In genomic region chr10:29377333-29377961, GRCh38 we compare ENCODE assay signal across 9 cellular contexts.
DNase-seq lines count a peak whose midpoint lies in the region; ATAC-seq, FAIRE-seq and TF ChIP-seq lines count a peak whose summit lies in the region.
"Had no signal": no experiment of that assay in that cellular context is flagged by ENCODE, and none has a peak within 500 bp of the region (broad histone marks: within the 10 kb centered on the region; RNA-seq: fewer than 3 reads in every experiment).

No MANE protein-coding gene starts in this region.

- H3K4ac ChIP-seq in mesenchymal stem cell (ENCODE audit: low read depth in 1 of 2, low read length in 2 of 2): no peak overlapping the region

- H3K4me3 ChIP-seq in Loucy (ENCODE audit: low read length, poor library complexity, severe bottlenecking) (no peak overlapping the region), breast epithelium (no peak overlapping the region), mesenchymal stem cell (ENCODE audit: insufficient read depth in 1 of 2, low read depth in 1 of 2, low read length in 2 of 2) (no peak overlapping the region)
- H3K4me3 ChIP-seq: skin epidermis had no signal

- H3K4me1 ChIP-seq in Loucy (ENCODE audit: insufficient read depth, low read length, poor library complexity, severe bottlenecking): peaks cover 3% of the 10 kb centered on the region
- H3K4me1 ChIP-seq in breast epithelium: no peaks in the 10 kb centered on the region
- peaks cover 8% of the 10 kb centered on the region for H3K4me1 ChIP-seq in mesenchymal stem cell (ENCODE audit: control insufficient read depth, insufficient read depth, low read depth, low read length)

- no peak overlapping the region for H3K14ac ChIP-seq in mesenchymal stem cell (ENCODE audit: low read length in 2 of 2)

- no peak for FAIRE-seq in GM12892 (lab: Jason Lieb, UNC)

- no peak overlapping the region for H4K8ac ChIP-seq in mesenchymal stem cell (ENCODE audit: low read length)

- H3K4me2 ChIP-seq in Loucy (ENCODE audit: low read depth, low read length, poor library complexity, severe bottlenecking) (no peak overlapping the region), mesenchymal stem cell (ENCODE audit: low read length, poor library complexity, severe bottlenecking) (no peak overlapping the region)

- no peak overlapping the region for H2BK5ac ChIP-seq in mesenchymal stem cell (ENCODE audit: low read depth, low read length, poor library complexity, severe bottlenecking)

- WGBS in mesenchymal stem cell: 64% methylated on average over 6 of the region's 10 CpGs

- H3K27ac ChIP-seq in breast epithelium (no peak overlapping the region), mesenchymal stem cell (ENCODE audit: low read length, poor library complexity, severe bottlenecking) (no peak overlapping the region)
- H3K27ac ChIP-seq: skin epidermis had no signal

- peak; percentile 11 for DNase-seq in NCI-H2227 (lab: John Stamatoyannopoulos, UW; ENCODE audit: unreplicated experiment)
- no peak for DNase-seq in NCI-H2227 treated with DMSO at 0.1 percent for 48 hours (lab: John Stamatoyannopoulos, UW)
- no peak for DNase-seq in breast epithelium (ENCODE audit: low spot score in 2 of 2)
- peak; percentile 33 for DNase-seq in mesenchymal stem cell
- no peak for DNase-seq in GM12892 (ENCODE audit: insufficient read length)
- no peak for DNase-seq in putamen (ENCODE audit: low spot score)

- no peaks in the 10 kb centered on the region for H3K36me3 ChIP-seq in Loucy (ENCODE audit: insufficient read depth, low read length)
- no peaks in the 10 kb centered on the region for H3K36me3 ChIP-seq in breast epithelium
- no peaks in the 10 kb centered on the region for H3K36me3 ChIP-seq in mesenchymal stem cell (ENCODE audit: control insufficient read depth in 1 of 2, insufficient read depth in 2 of 2, low read depth in 1 of 2, low read length in 2 of 2)

- no peaks in the 10 kb centered on the region for H4K20me1 ChIP-seq in Loucy (ENCODE audit: insufficient read depth, low read length, poor library complexity, severe bottlenecking)

- no peak overlapping the region for H3K23ac ChIP-seq in mesenchymal stem cell (ENCODE audit: low read length in 2 of 2)

- no peak overlapping the region for H2BK15ac ChIP-seq in mesenchymal stem cell (ENCODE audit: low read depth, poor library complexity, severe bottlenecking)

- no peaks in the 10 kb centered on the region for H3F3A ChIP-seq in Loucy (ENCODE audit: low read depth)

- TF ChIP-seq CTCF in Loucy (conservative IDR thresholded peaks at IDR 0.05; ENCODE audit: low read length) (peak; percentile 66), breast epithelium (IDR thresholded peaks at IDR 0.05) (peak; percentile 30 to 62 (median 52))

- no peaks in the 10 kb centered on the region for H3K79me1 ChIP-seq in mesenchymal stem cell (replicated peaks; ENCODE audit: low read length, poor library complexity, severe bottlenecking)

- intact Hi-C loops in breast epithelium (cut with DNase I; ENCODE audit: low total_unique reads): no loop called here

- H2BK12ac ChIP-seq in mesenchymal stem cell (ENCODE audit: low read length in 2 of 2): no peak overlapping the region

- H3K9me3 ChIP-seq in Loucy (ENCODE audit: insufficient read depth, low read depth, low read length): no peaks in the 10 kb centered on the region
- H3K9me3 ChIP-seq in breast epithelium: no peaks in the 10 kb centered on the region
- H3K9me3 ChIP-seq in mesenchymal stem cell (ENCODE audit: control insufficient read depth, low read length): no peaks in the 10 kb centered on the region

- TF ChIP-seq POLR2A in breast epithelium (IDR thresholded peaks at IDR 0.05) (no peak), GM12892 (IDR thresholded peaks at IDR 0.05; ENCODE audit: low read depth, low read length) (no peak)

- no peaks in the 10 kb centered on the region for H3K9me2 ChIP-seq in Loucy (replicated peaks; ENCODE audit: low read depth, low read length)

- ATAC-seq in HG03521 (IDR thresholded peaks at IDR 0.05; ENCODE audit: unreplicated experiment): no peak

- H3K27me3 ChIP-seq in Loucy (ENCODE audit: insufficient read depth, low read length, poor library complexity, severe bottlenecking) (no peaks in the 10 kb centered on the region), breast epithelium (no peaks in the 10 kb centered on the region), mesenchymal stem cell (ENCODE audit: control insufficient read depth in 1 of 2, insufficient read depth in 1 of 2, low read length in 2 of 2) (peaks cover 0 to 8% of the 10 kb centered on the region in 2 experiments)

- H2AFZ ChIP-seq in Loucy (ENCODE audit: low read length): no peak overlapping the region
- no peak overlapping the region for H2AFZ ChIP-seq in mesenchymal stem cell (ENCODE audit: low read depth, low read length)

- no peak overlapping the region for H2AK5ac ChIP-seq in mesenchymal stem cell (ENCODE audit: low read length, severe bottlenecking)

- no peaks in the 10 kb centered on the region for H3K79me2 ChIP-seq in Loucy (ENCODE audit: insufficient read depth, low read length)

- H3K9ac ChIP-seq in Loucy (ENCODE audit: low read depth, low read length, poor library complexity, severe bottlenecking) (no peak overlapping the region), mesenchymal stem cell (ENCODE audit: low read length) (no peak overlapping the region)

- no peak overlapping the region for H2BK120ac ChIP-seq in mesenchymal stem cell (ENCODE audit: low read depth, low read length)

- no peak overlapping the region for H4K91ac ChIP-seq in mesenchymal stem cell (ENCODE audit: low read length)

- no peak overlapping the region for H3K18ac ChIP-seq in mesenchymal stem cell (ENCODE audit: low read depth in 1 of 2, low read length in 2 of 2)

Comparison
In these comparisons a context has a peak if more than half of its experiments do, and no peak if none do; other contexts are left out.
1. DNase-seq: peak in NCI-H2227 (single experiment) and mesenchymal stem cell (single experiment); none in NCI-H2227 treated with DMSO at 0.1 percent for 48 hours (single experiment), breast epithelium (0 of 2), GM12892 (single experiment) and putamen (single experiment).